ENCODE assay signal across 25 cellular contexts in genomic region chr3:183391460-183391859, GRCh38.
"Had no signal": no experiment of that assay in that cellular context is flagged by ENCODE, and none has a peak within 500 bp of the region (broad histone marks: within the 10 kb centered on the region; RNA-seq: fewer than 3 reads in every experiment).

No MANE protein-coding gene starts in this region.

- FAIRE-seq: pancreas, small intestine had no signal

- ATAC-seq: naive thymus-derived CD8-positive, alpha-beta T cell; right cardiac atrium; right lobe of liver; stimulated activated memory B cell treated with anti-CD40 and anti-IgM and Interleukin-4, amounts not matched to agents 10 μg/mL and 1 μg/mL and 100 μg/mL, for 72 hours; upper lobe of right lung had no signal

- H3K27me3 ChIP-seq: neutrophil, pancreas, right lobe of liver, suprapubic skin, testis, tibial artery, transverse colon, upper lobe of right lung, uterus had no signal

- H3K4me1 ChIP-seq: pancreas, prostate gland, right lobe of liver, sigmoid colon, suprapubic skin, testis, tibial artery, transverse colon, upper lobe of right lung, uterus had no signal

- H3K9me3 ChIP-seq: neutrophil, pancreas, prostate gland, right lobe of liver, sigmoid colon, suprapubic skin, testis, tibial artery, transverse colon, upper lobe of right lung, uterus had no signal

- H3K36me3 ChIP-seq: neutrophil, pancreas, prostate gland, right lobe of liver, sigmoid colon, suprapubic skin, tibial artery, transverse colon, upper lobe of right lung, uterus had no signal

- H3K4me3 ChIP-seq: pancreas, prostate gland, right lobe of liver, sigmoid colon, suprapubic skin, testis, tibial artery, transverse colon, upper lobe of right lung, uterus had no signal

- H3K27ac ChIP-seq: neutrophil, pancreas, prostate gland, right lobe of liver, sigmoid colon, suprapubic skin, testis, tibial artery, transverse colon, upper lobe of right lung, uterus had no signal

- DNase-seq: naive thymus-derived CD8-positive, alpha-beta T cell; nephron progenitor cell; nucleus accumbens; pancreas; right cardiac atrium; right lobe of liver; sigmoid colon; small intestine; stimulated activated CD4-positive, alpha-beta T cell treated with anti-CD3 and anti-CD28 coated beads, Interleukin-15, amount 100 ng/mL, for 24 hours; stimulated activated CD4-positive, alpha-beta T cell treated with anti-CD3 and anti-CD28 coated beads, Interleukin-2, amount 100 ng/mL, for 24 hours; stimulated activated CD4-positive, alpha-beta T cell treated with anti-CD3 and anti-CD28 coated beads, Interleukin-2, amount 100 ng/mL, for 48 hours; stimulated activated CD4-positive, alpha-beta T cell treated with anti-CD3 and anti-CD28 coated beads, Interleukin-4, amount 100 ng/mL, for 24 hours; stimulated activated naive CD4-positive, alpha-beta T cell; stimulated activated naive CD8-positive, alpha-beta T cell treated with anti-CD3 and anti-CD28 coated beads, Interleukin-15, amount 100 ng/mL, for 72 hours; stimulated activated naive CD8-positive, alpha-beta T cell treated with anti-CD3 and anti-CD28 coated beads, Interleukin-15, Interleukin-2, amounts not matched to agents 100 U/mL and 50 U/mL, for 24 hours; substantia nigra; testis; tibial artery; transverse colon; upper lobe of right lung; uterus had no signal
